1 cellular context compared by ENCODE assay signal in the genomic region with DNA sequence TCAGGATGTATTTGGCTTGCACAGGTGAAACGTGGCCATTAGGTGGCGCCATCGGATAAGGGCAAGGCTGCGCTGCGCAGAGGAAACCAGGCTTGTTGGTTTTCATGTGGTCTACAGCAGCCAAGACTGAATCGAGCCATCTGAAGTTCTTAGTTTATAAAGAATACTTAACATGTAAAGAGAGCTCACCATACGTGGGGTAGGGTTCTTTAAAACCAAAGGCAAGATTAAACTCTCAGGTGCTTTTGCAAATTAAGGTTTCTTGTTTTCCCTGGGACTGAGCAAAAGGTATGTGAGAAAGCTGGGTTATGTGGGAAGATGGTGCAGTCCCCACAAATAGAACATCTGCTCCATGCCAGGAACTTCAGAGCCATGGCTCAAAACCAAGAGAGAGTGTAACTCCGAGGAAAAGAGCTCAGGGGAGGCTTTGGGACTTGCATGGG.
TF ChIP-seq lines count a peak whose summit lies in the region.

No MANE protein-coding gene starts in this region.

TF ChIP-seq in K562, 482 proteins besides CTCF, POLR2A, EP300 and RAD21 (continued from another document and continues in another):
- TF ChIP-seq ZNF592 (IDR thresholded peaks at IDR 0.05) (no peak), HES1 (IDR thresholded peaks at IDR 0.05; ENCODE audit: low read depth) (no peak), NBN (IDR thresholded peaks at IDR 0.05; ENCODE audit: low read depth) (no peak), MNT (conservative IDR thresholded peaks at IDR 0.05) (no peak), KDM2B (CRISPR knock-in tag; IDR thresholded peaks at IDR 0.05) (no peak), ZNF253 (CRISPR knock-in tag; conservative IDR thresholded peaks at IDR 0.05) (peak; percentile 61; the same call in 1 of the 2 replicates), POLR2B (IDR thresholded peaks at IDR 0.05; ENCODE audit: low read depth, partially characterized antibody) (no peak), ZNF445 (CRISPR knock-in tag; IDR thresholded peaks at IDR 0.05; ENCODE audit: low read depth) (no peak), ZNF436 (CRISPR knock-in tag; IDR thresholded peaks at IDR 0.05) (no peak), ZKSCAN8 (CRISPR knock-in tag; IDR thresholded peaks at IDR 0.05) (no peak), CCAR2 (IDR thresholded peaks at IDR 0.05; ENCODE audit: low read depth, low read length) (no peak), BRD9 (IDR thresholded peaks at IDR 0.05; ENCODE audit: low read depth, partially characterized antibody) (no peak), ZNF175 (CRISPR knock-in tag; IDR thresholded peaks at IDR 0.05; ENCODE audit: low read depth) (no peak), MCM7 (IDR thresholded peaks at IDR 0.05) (no peak), TBL1XR1 (IDR thresholded peaks at IDR 0.05; ENCODE audit: low read length in 2 of 2) (no peak), KAT7 (CRISPR knock-in tag; IDR thresholded peaks at IDR 0.05; ENCODE audit: borderline replicate concordance) (no peak), ZSCAN32 (CRISPR knock-in tag; IDR thresholded peaks at IDR 0.05) (no peak), YY1 (IDR thresholded peaks at IDR 0.05; ENCODE audit: borderline replicate concordance in 1 of 3, control insufficient read depth in 1 of 3, extremely low read depth in 1 of 3, insufficient read depth in 3 of 3, insufficient read length in 1 of 3, insufficient replicate concordance in 2 of 3, low read depth in 1 of 3, low read length in 2 of 3) (peak in 1 of 3 experiments; percentile 28), GTF2F1 (IDR thresholded peaks at IDR 0.05; ENCODE audit: low read depth, low read length) (no peak), MAZ (CRISPR knock-in tag; conservative IDR thresholded peaks at IDR 0.05 in 1 of 2, IDR thresholded peaks at IDR 0.05 in 1 of 2) (0 out of 4 replicates have a peak, but pooled peaks of 1 of the 2 experiments have one; percentile 36), ZBTB7A (IDR thresholded peaks at IDR 0.05; ENCODE audit: borderline replicate concordance, control insufficient read depth, low read depth, low read length) (no peak), ASH1L (IDR thresholded peaks at IDR 0.05; ENCODE audit: borderline replicate concordance, low read depth, partially characterized antibody) (no peak), FOXA1 (IDR thresholded peaks at IDR 0.05; ENCODE audit: borderline replicate concordance) (no peak), ILF3 (IDR thresholded peaks at IDR 0.05; ENCODE audit: borderline replicate concordance) (no peak), ZNF644 (tag; IDR thresholded peaks at IDR 0.05; ENCODE audit: low read depth) (no peak), SIN3B (IDR thresholded peaks at IDR 0.05; ENCODE audit: low read depth) (no peak), STAT5B (CRISPR knock-in tag; IDR thresholded peaks at IDR 0.05) (no peak), STAG1 (CRISPR knock-in tag; IDR thresholded peaks at IDR 0.05; ENCODE audit: borderline replicate concordance) (peak; percentile 96), ZFX (CRISPR knock-in tag; IDR thresholded peaks at IDR 0.05) (no peak), POU5F1 (IDR thresholded peaks at IDR 0.05; ENCODE audit: borderline replicate concordance, low read depth, low read length, partially characterized antibody) (no peak), POLR2AphosphoS2 (IDR thresholded peaks at IDR 0.05; ENCODE audit: low read length) (no peak), KDM4B (IDR thresholded peaks at IDR 0.05; ENCODE audit: borderline replicate concordance in 2 of 2, low read depth in 1 of 2) (no peak), ID3 (CRISPR knock-in tag; IDR thresholded peaks at IDR 0.05) (no peak), ID3 (tag; IDR thresholded peaks at IDR 0.05) (no peak), ZNF263 (CRISPR knock-in tag; IDR thresholded peaks at IDR 0.05; ENCODE audit: borderline replicate concordance) (no peak), ZKSCAN3 (CRISPR knock-in tag; IDR thresholded peaks at IDR 0.05) (no peak), KDM1A (IDR thresholded peaks at IDR 0.05) (0 out of 4 replicates have a peak, but pooled peaks of 1 of the 2 experiments have one; percentile 10), TEAD1 (CRISPR knock-in tag; IDR thresholded peaks at IDR 0.05) (no peak), HEY1 (CRISPR knock-in tag; IDR thresholded peaks at IDR 0.05; ENCODE audit: borderline replicate concordance) (no peak), BCLAF1 (IDR thresholded peaks at IDR 0.05; ENCODE audit: borderline replicate concordance in 1 of 2, control insufficient read depth in 1 of 2, low read depth in 2 of 2, low read length in 1 of 2) (no peak), ARNT (IDR thresholded peaks at IDR 0.05) (peak in 1 of 2 experiments; percentile 44; a peak in 1 of 4 replicates), NFIX (CRISPR knock-in tag; IDR thresholded peaks at IDR 0.05; ENCODE audit: low read depth) (no peak), ELF1 (tag; IDR thresholded peaks at IDR 0.05) (no peak), MECOM (CRISPR knock-in tag; IDR thresholded peaks at IDR 0.05) (no peak), E2F6 (IDR thresholded peaks at IDR 0.05; ENCODE audit: borderline replicate concordance in 1 of 2, extremely low read depth in 1 of 2, insufficient read depth in 1 of 2, insufficient read length in 1 of 2, low read depth in 1 of 2, low read length in 1 of 2, poor library complexity in 1 of 2, severe bottlenecking in 1 of 2) (no peak), PHTF2 (CRISPR knock-in tag; IDR thresholded peaks at IDR 0.05) (no peak), KLF13 (tag; IDR thresholded peaks at IDR 0.05; ENCODE audit: borderline replicate concordance, low read depth) (no peak), NFYB (IDR thresholded peaks at IDR 0.05; ENCODE audit: extremely low read depth, insufficient read length) (no peak), HNRNPUL1 (IDR thresholded peaks at IDR 0.05; ENCODE audit: low read length) (no peak), ARID1B (IDR thresholded peaks at IDR 0.05) (no peak), IRF2 (CRISPR knock-in tag; IDR thresholded peaks at IDR 0.05) (no peak), KDM5B (IDR thresholded peaks at IDR 0.05; ENCODE audit: insufficient replicate concordance, low read depth, low read length) (no peak), NRF1 (conservative IDR thresholded peaks at IDR 0.05 in 1 of 2, IDR thresholded peaks at IDR 0.05 in 1 of 2) (peak; percentile 62 to 69), ZNF23 (CRISPR knock-in tag; IDR thresholded peaks at IDR 0.05) (no peak)
- TF ChIP-seq, protein P1, sequence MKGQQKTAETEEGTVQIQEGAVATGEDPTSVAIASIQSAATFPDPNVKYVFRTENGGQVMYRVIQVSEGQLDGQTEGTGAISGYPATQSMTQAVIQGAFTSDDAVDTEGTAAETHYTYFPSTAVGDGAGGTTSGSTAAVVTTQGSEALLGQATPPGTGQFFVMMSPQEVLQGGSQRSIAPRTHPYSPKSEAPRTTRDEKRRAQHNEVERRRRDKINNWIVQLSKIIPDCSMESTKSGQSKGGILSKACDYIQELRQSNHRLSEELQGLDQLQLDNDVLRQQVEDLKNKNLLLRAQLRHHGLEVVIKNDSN (CRISPR knock-in tag; IDR thresholded peaks at IDR 0.05): no peak
- TF ChIP-seq, protein P2, sequence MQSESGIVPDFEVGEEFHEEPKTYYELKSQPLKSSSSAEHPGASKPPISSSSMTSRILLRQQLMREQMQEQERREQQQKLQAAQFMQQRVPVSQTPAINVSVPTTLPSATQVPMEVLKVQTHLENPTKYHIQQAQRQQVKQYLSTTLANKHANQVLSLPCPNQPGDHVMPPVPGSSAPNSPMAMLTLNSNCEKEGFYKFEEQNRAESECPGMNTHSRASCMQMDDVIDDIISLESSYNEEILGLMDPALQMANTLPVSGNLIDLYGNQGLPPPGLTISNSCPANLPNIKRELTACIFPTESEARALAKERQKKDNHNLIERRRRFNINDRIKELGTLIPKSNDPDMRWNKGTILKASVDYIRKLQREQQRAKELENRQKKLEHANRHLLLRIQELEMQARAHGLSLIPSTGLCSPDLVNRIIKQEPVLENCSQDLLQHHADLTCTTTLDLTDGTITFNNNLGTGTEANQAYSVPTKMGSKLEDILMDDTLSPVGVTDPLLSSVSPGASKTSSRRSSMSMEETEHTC (IDR thresholded peaks at IDR 0.05): no peak
- TF ChIP-seq, protein P3, sequence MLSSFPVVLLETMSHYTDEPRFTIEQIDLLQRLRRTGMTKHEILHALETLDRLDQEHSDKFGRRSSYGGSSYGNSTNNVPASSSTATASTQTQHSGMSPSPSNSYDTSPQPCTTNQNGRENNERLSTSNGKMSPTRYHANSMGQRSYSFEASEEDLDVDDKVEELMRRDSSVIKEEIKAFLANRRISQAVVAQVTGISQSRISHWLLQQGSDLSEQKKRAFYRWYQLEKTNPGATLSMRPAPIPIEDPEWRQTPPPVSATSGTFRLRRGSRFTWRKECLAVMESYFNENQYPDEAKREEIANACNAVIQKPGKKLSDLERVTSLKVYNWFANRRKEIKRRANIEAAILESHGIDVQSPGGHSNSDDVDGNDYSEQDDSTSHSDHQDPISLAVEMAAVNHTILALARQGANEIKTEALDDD (IDR thresholded peaks at IDR 0.05): no peak
